1 cellular context compared by ENCODE assay signal in genomic region chr15:67495585-67495984, GRCh38.
TF ChIP-seq lines count a peak whose summit lies in the region.

No MANE protein-coding gene starts in this region.

TF ChIP-seq in GM12878, 131 proteins besides CTCF, POLR2A, EP300 and RAD21:
- TF ChIP-seq, protein P1, sequence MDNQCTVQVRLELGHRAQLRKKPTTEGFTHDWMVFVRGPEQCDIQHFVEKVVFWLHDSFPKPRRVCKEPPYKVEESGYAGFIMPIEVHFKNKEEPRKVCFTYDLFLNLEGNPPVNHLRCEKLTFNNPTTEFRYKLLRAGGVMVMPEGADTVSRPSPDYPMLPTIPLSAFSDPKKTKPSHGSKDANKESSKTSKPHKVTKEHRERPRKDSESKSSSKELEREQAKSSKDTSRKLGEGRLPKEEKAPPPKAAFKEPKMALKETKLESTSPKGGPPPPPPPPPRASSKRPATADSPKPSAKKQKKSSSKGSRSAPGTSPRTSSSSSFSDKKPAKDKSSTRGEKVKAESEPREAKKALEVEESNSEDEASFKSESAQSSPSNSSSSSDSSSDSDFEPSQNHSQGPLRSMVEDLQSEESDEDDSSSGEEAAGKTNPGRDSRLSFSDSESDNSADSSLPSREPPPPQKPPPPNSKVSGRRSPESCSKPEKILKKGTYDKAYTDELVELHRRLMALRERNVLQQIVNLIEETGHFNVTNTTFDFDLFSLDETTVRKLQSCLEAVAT (IDR thresholded peaks at IDR 0.05), result no peak
- TF ChIP-seq E4F1 (IDR thresholded peaks at IDR 0.05; ENCODE audit: borderline replicate concordance, partially characterized antibody) (no peak), NFIC (IDR thresholded peaks at IDR 0.05; ENCODE audit: low read depth, low read length) (0 out of 2 replicates have a peak, but pooled peaks have one; percentile 33), TAF1 (IDR thresholded peaks at IDR 0.05; ENCODE audit: borderline replicate concordance, low read depth, low read length) (no peak), ATF7 (IDR thresholded peaks at IDR 0.05; ENCODE audit: low read depth) (peak; percentile 30; the same call in 1 of the 2 replicates), IRF3 (IDR thresholded peaks at IDR 0.05) (no peak), RB1 (IDR thresholded peaks at IDR 0.05; ENCODE audit: borderline replicate concordance) (no peak), JUNB (IDR thresholded peaks at IDR 0.05) (peak; percentile 78), RUNX3 (IDR thresholded peaks at IDR 0.05; ENCODE audit: low read length) (peak; percentile 37; the same call in 1 of the 2 replicates), USF1 (IDR thresholded peaks at IDR 0.05; ENCODE audit: borderline replicate concordance, extremely low read length, insufficient read depth, low read depth, low read length) (no peak), ZBTB33 (IDR thresholded peaks at IDR 0.05) (no peak), MYC (IDR thresholded peaks at IDR 0.05; ENCODE audit: insufficient read depth, insufficient read length, insufficient replicate concordance, low read length, severe bottlenecking) (no peak), SMC3 (IDR thresholded peaks at IDR 0.05; ENCODE audit: borderline replicate concordance, low read length) (no peak), POU2F2 (IDR thresholded peaks at IDR 0.05; ENCODE audit: borderline replicate concordance, low read depth, low read length) (no peak)
- TF ChIP-seq, protein P2, sequence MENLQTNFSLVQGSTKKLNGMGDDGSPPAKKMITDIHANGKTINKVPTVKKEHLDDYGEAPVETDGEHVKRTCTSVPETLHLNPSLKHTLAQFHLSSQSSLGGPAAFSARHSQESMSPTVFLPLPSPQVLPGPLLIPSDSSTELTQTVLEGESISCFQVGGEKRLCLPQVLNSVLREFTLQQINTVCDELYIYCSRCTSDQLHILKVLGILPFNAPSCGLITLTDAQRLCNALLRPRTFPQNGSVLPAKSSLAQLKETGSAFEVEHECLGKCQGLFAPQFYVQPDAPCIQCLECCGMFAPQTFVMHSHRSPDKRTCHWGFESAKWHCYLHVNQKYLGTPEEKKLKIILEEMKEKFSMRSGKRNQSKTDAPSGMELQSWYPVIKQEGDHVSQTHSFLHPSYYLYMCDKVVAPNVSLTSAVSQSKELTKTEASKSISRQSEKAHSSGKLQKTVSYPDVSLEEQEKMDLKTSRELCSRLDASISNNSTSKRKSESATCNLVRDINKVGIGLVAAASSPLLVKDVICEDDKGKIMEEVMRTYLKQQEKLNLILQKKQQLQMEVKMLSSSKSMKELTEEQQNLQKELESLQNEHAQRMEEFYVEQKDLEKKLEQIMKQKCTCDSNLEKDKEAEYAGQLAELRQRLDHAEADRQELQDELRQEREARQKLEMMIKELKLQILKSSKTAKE (IDR thresholded peaks at IDR 0.05; ENCODE audit: low read depth, poor library complexity, severe bottlenecking), result peak; percentile 18
